26 cellular contexts compared by ENCODE assay signal in the genomic region with DNA sequence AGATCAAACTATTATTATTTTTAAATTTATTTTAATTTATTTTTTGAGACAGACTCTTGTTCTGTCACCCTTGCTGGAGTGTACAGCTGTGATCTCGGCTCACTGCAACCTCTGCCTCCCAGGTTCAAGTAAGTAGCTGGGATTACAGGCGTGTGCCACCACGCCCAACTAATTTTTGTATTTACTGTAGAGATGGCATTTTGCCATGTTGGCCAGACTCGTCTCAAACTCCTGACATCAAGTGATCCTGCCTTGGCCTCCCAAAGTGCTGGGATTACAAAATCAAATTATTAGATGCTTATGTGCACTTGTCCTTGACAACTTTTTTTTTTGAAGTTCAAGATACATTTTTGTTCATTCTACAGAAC.
"Had no signal": no experiment of that assay in that cellular context is flagged by ENCODE, and none has a peak within 500 bp of the region (broad histone marks: within the 10 kb centered on the region; RNA-seq: fewer than 3 reads in every experiment).

No MANE protein-coding gene starts in this region.

- H3K27ac Mint-ChIP-seq: activated B cell treated with CpG ODN at 0.5 μM for 24 hours; activated CD8-positive, alpha-beta T cell treated with anti-CD3 and anti-CD28 coated beads for 36 hours; activated T-helper 17 cell treated with anti-CD3 and anti-CD28 coated beads, Interleukin-2, amount 50 U/mL, for 72 hours; dendritic cell treated with granulocyte-macrophage colony-stimulating factor and Interleukin-4, amounts not matched to agents 40 ng/mL and 50 ng/mL, for 4 days; endodermal cell; natural killer cell treated with Interleukin-12 subunit alpha and Interleukin-12 subunit beta and Interleukin-15 and Interleukin-18, amount 100 ng/mL, for 72 hours; stimulated activated naive B cell treated with anti-CD40 and anti-IgM and Interleukin-4, amounts not matched to agents 10 μg/mL and 1 μg/mL and 100 μg/mL, for 72 hours; T-helper 2 cell treated with Interferon-gamma antibody and Interleukin-4, amounts not matched to agents 5 μg/mL and 100 μg/mL, for 36 hours had no signal

- H3K4me3 Mint-ChIP-seq: activated B cell treated with CpG ODN at 0.5 μM for 24 hours; activated CD8-positive, alpha-beta T cell treated with anti-CD3 and anti-CD28 coated beads for 36 hours; activated T-cell treated with anti-CD3 and anti-CD28 coated beads, Interleukin-2, amount 50 U/mL, for 4 hours; activated T-helper 17 cell treated with anti-CD3 and anti-CD28 coated beads, Interleukin-2, amount 50 U/mL, for 72 hours; dendritic cell treated with granulocyte-macrophage colony-stimulating factor and Interleukin-4, amounts not matched to agents 40 ng/mL and 50 ng/mL, for 4 days; endodermal cell; natural killer cell treated with Interleukin-12 subunit alpha and Interleukin-12 subunit beta and Interleukin-15 and Interleukin-18, amount 100 ng/mL, for 72 hours; stimulated activated naive B cell treated with anti-CD40 and anti-IgM and Interleukin-4, amounts not matched to agents 10 μg/mL and 1 μg/mL and 100 μg/mL, for 72 hours; T-helper 2 cell treated with Interferon-gamma antibody and Interleukin-4, amounts not matched to agents 5 μg/mL and 100 μg/mL, for 36 hours had no signal

- ATAC-seq: activated CD8-positive, alpha-beta T cell treated with anti-CD3 and anti-CD28 coated beads for 36 hours; activated T-cell treated with anti-CD3 and anti-CD28 coated beads, Interleukin-2, amount 50 U/mL, for 4 hours; activated T-helper 17 cell treated with anti-CD3 and anti-CD28 coated beads, Interleukin-2, amount 50 U/mL, for 72 hours; foreskin keratinocyte; heart left ventricle; natural killer cell treated with Interleukin-12 subunit alpha and Interleukin-12 subunit beta and Interleukin-15 and Interleukin-18, amount 100 ng/mL, for 72 hours; stimulated activated naive B cell treated with anti-CD40 and anti-IgM and Interleukin-4, amounts not matched to agents 10 μg/mL and 1 μg/mL and 100 μg/mL, for 72 hours had no signal

- H3K27me3 ChIP-seq: brain microvascular endothelial cell, esophagus muscularis mucosa, foreskin keratinocyte, heart left ventricle, right atrium auricular region, stomach, thyroid gland had no signal

- H3K4me1 ChIP-seq: esophagus muscularis mucosa, foreskin keratinocyte, heart left ventricle, right atrium auricular region, stomach, thyroid gland had no signal

- H3K4me3 ChIP-seq: esophagus muscularis mucosa, heart left ventricle, left ventricle myocardium inferior, lung, right atrium auricular region, stomach, thyroid gland had no signal

- H3K9me3 Mint-ChIP-seq: activated B cell treated with CpG ODN at 0.5 μM for 24 hours; activated CD8-positive, alpha-beta T cell treated with anti-CD3 and anti-CD28 coated beads for 36 hours; activated T-cell treated with anti-CD3 and anti-CD28 coated beads, Interleukin-2, amount 50 U/mL, for 4 hours; activated T-helper 17 cell treated with anti-CD3 and anti-CD28 coated beads, Interleukin-2, amount 50 U/mL, for 72 hours; dendritic cell treated with granulocyte-macrophage colony-stimulating factor and Interleukin-4, amounts not matched to agents 40 ng/mL and 50 ng/mL, for 4 days; endodermal cell; natural killer cell treated with Interleukin-12 subunit alpha and Interleukin-12 subunit beta and Interleukin-15 and Interleukin-18, amount 100 ng/mL, for 72 hours; stimulated activated naive B cell treated with anti-CD40 and anti-IgM and Interleukin-4, amounts not matched to agents 10 μg/mL and 1 μg/mL and 100 μg/mL, for 72 hours; T-helper 2 cell treated with Interferon-gamma antibody and Interleukin-4, amounts not matched to agents 5 μg/mL and 100 μg/mL, for 36 hours had no signal

- DNase-seq: activated B cell treated with CpG ODN at 0.5 μM for 24 hours; activated CD4-positive, alpha-beta T cell treated with anti-CD3 and anti-CD28 coated beads, Interleukin-2, amount 50 U/mL, for 1 hour; activated CD8-positive, alpha-beta T cell treated with anti-CD3 and anti-CD28 coated beads for 36 hours; activated gamma-delta T cell treated with Interleukin-2 at 50 U/mL for 16 hours; activated naive CD4-positive, alpha-beta T cell treated with anti-CD3 and anti-CD28 coated beads, Interleukin-2, amount 50 U/mL, for 16 hours; activated T-cell treated with anti-CD3 and anti-CD28 coated beads, Interleukin-2, amount 50 U/mL, for 4 hours; amniotic stem cell; brain microvascular endothelial cell; central memory CD4-positive, alpha-beta T cell; endodermal cell; foreskin keratinocyte; heart left ventricle; left ventricle myocardium inferior; mesendoderm; stimulated activated CD4-positive, alpha-beta T cell treated with anti-CD3 and anti-CD28 coated beads, Interleukin-15, amount 100 ng/mL, for 24 hours; stimulated activated CD4-positive, alpha-beta T cell treated with anti-CD3 and anti-CD28 coated beads, Interleukin-2, amount 100 ng/mL, for 24 hours; stimulated activated naive B cell treated with anti-CD40 and anti-IgM and Interleukin-4, amounts not matched to agents 10 μg/mL and 1 μg/mL and 100 μg/mL, for 72 hours; stomach; thyroid gland had no signal

- H3K27ac ChIP-seq: brain microvascular endothelial cell, esophagus muscularis mucosa, foreskin keratinocyte, heart left ventricle, left ventricle myocardium inferior, right atrium auricular region, stomach, thyroid gland had no signal

- H3K27me3 Mint-ChIP-seq: activated B cell treated with CpG ODN at 0.5 μM for 24 hours; activated CD8-positive, alpha-beta T cell treated with anti-CD3 and anti-CD28 coated beads for 36 hours; activated T-helper 17 cell treated with anti-CD3 and anti-CD28 coated beads, Interleukin-2, amount 50 U/mL, for 72 hours; dendritic cell treated with granulocyte-macrophage colony-stimulating factor and Interleukin-4, amounts not matched to agents 40 ng/mL and 50 ng/mL, for 4 days; natural killer cell treated with Interleukin-12 subunit alpha and Interleukin-12 subunit beta and Interleukin-15 and Interleukin-18, amount 100 ng/mL, for 72 hours; stimulated activated naive B cell treated with anti-CD40 and anti-IgM and Interleukin-4, amounts not matched to agents 10 μg/mL and 1 μg/mL and 100 μg/mL, for 72 hours had no signal

- H3K36me3 ChIP-seq: thyroid gland had no signal

- H3K9me3 ChIP-seq: esophagus muscularis mucosa, heart left ventricle, left ventricle myocardium inferior, right atrium auricular region, stomach, thyroid gland had no signal

- H3K4me1 Mint-ChIP-seq: activated B cell treated with CpG ODN at 0.5 μM for 24 hours; activated T-helper 17 cell treated with anti-CD3 and anti-CD28 coated beads, Interleukin-2, amount 50 U/mL, for 72 hours; endodermal cell; stimulated activated naive B cell treated with anti-CD40 and anti-IgM and Interleukin-4, amounts not matched to agents 10 μg/mL and 1 μg/mL and 100 μg/mL, for 72 hours had no signal
